In the genomic region with DNA sequence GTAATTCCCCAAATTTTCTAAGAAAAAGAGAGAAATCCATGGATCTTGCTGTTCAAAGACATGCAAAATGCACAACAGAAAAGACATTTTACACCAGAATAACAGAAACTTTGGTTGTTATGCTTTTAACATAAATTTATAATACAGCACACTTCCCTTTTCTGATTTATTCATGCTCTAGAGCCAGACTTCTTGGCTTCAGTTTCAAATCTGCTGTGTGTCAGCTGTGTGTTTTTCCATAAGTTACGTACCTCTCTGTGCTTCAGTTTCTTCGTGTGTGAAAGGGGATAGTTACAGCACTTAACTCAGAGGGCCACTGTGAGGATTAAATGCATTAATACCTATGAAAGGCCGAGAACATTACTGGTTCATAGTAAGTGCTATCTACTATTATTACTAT, we compare ENCODE assay signal across 1 cellular context.
TF ChIP-seq lines count a peak whose summit lies in the region.

No MANE protein-coding gene starts in this region.

TF ChIP-seq in GM12878, 131 proteins besides CTCF, POLR2A, EP300 and RAD21:
- no peak for TF ChIP-seq FOXM1 (IDR thresholded peaks at IDR 0.05; ENCODE audit: low read depth, low read length)
- TF ChIP-seq SMARCA5 (IDR thresholded peaks at IDR 0.05), result 0 out of 2 replicates have a peak, but pooled peaks have one; percentile 45
- TF ChIP-seq SUPT20H (IDR thresholded peaks at IDR 0.05; ENCODE audit: borderline replicate concordance, control insufficient read depth, low read depth, low read length), result no peak
- TF ChIP-seq SPI1 (IDR thresholded peaks at IDR 0.05; ENCODE audit: borderline replicate concordance, insufficient read depth, low read depth, low read length), result peak; percentile 25; the same call in 1 of the 2 replicates
